8 cellular contexts compared by ENCODE assay signal in genomic region chr12:113333877-113334785, GRCh38. TPM values are rescaled to one million over a fixed set of nuclear protein-coding genes. Genes with fewer than 3 reads are reported as not detected.
A peak's percentile ranks its signal among the peaks of the same experiment; 100 is the strongest.
DNase-seq lines count a peak whose midpoint lies in the region; ATAC-seq and TF ChIP-seq lines count a peak whose summit lies in the region.

No MANE protein-coding gene starts in this region.

- H3K4me3 Mint-ChIP-seq in natural killer cell = peak overlapping the region; percentile 93

- no peaks in the 10 kb centered on the region for H3K36me3 Mint-ChIP-seq in natural killer cell

- DNase-seq in SJCRH30 (no peak), epithelial cell of prostate (ENCODE audit: low read depth, low spot score) (no peak), natural killer cell (no peak), AG08396 (ENCODE audit: low spot score) (no peak), NCI-H2081 (lab: John Stamatoyannopoulos, UW) (no peak)

- 0 out of 2 replicates have a peak, but pooled peaks cover 2% of the 10 kb centered on the region for H3K4me1 ChIP-seq in SJCRH30

- no peaks in the 10 kb centered on the region for H3K36me3 ChIP-seq in SJCRH30

- H3K4me1 Mint-ChIP-seq in natural killer cell = peaks cover 18 to 46% of the 10 kb centered on the region in 2 donors

- no peak for TF ChIP-seq CTCF in natural killer cell (IDR thresholded peaks at IDR 0.05)

- no peaks in the 10 kb centered on the region for H3K9me3 Mint-ChIP-seq in natural killer cell

- H3K4me3 ChIP-seq in GM08714 (ENCODE audit: low read length) (peak overlapping the region; percentile 88), SJCRH30 (peak overlapping the region; percentile 73)

- peak overlapping the region; percentile 57 to 74 for H3K27ac Mint-ChIP-seq in natural killer cell

- peak; percentile 11 for ATAC-seq in HG02759 (IDR thresholded peaks at IDR 0.05; ENCODE audit: unreplicated experiment)
- peak in 2 of 3 donors; percentile 5 to 7 for ATAC-seq in natural killer cell
- ATAC-seq in HG03095 (IDR thresholded peaks at IDR 0.05; ENCODE audit: unreplicated experiment) = no peak

- H3K27me3 Mint-ChIP-seq in natural killer cell (ENCODE audit: low read depth in 2 of 2) = no peaks in the 10 kb centered on the region

- no peak overlapping the region for H3K27ac ChIP-seq in SJCRH30
- H3K27ac ChIP-seq in epithelial cell of prostate = peak overlapping the region; percentile 33

- intact Hi-C loops in natural killer cell (cut with micrococcal nuclease) = loop anchor here (10.0 kb wide), 1 partner anchor 139 kb away; no protein-coding TSS in a partner anchor

- no peaks in the 10 kb centered on the region for H3K27me3 ChIP-seq in SJCRH30

- H3K9me3 ChIP-seq in SJCRH30 (replicated peaks) = no peaks in the 10 kb centered on the region

RNA-seq across cellular contexts. Expression of gene SLC8B1, which starts 0.8 kb away (rescaled TPM):
- 8.1 and 9.6 TPM in 2 replicates for total RNA-seq in SJCRH30 (2014; rRNA removed; shearing (Covaris generic))
- total RNA-seq in natural killer cell = 10 to 100 TPM; 26.1 to 34.4 (median 31.2) TPM

RNA-seq across cellular contexts. Expression of gene PLBD2, which starts 24.3 kb away (rescaled TPM):
- 2.9 and 4.1 TPM in 2 replicates for total RNA-seq in SJCRH30 (2014; rRNA removed; shearing (Covaris generic))
- total RNA-seq in natural killer cell = 10 to 100 TPM; 15.5 to 18.1 (median 16.3) TPM
